In genomic region chr6:11366183-11366933, GRCh38 we compare ENCODE assay signal across 8 cellular contexts.
DNase-seq lines count a peak whose midpoint lies in the region; ATAC-seq and TF ChIP-seq lines count a peak whose summit lies in the region.

No MANE protein-coding gene starts in this region.

- H3K36me3 ChIP-seq in HUES48 (ENCODE audit: control insufficient read depth, insufficient read depth, low read length): no peaks in the 10 kb centered on the region
- no peaks in the 10 kb centered on the region for H3K36me3 ChIP-seq in ascending aorta

- intact Hi-C loops in ascending aorta (cut with DNase I): loop anchor here (2.0 to 5.0 kb wide), 3 partner anchors 68 to 126 kb away; no protein-coding TSS in a partner anchor

- H3K4me1 ChIP-seq in HUES48 (ENCODE audit: control insufficient read depth, insufficient read depth, low read length): peaks cover 12% of the 10 kb centered on the region
- peaks cover 4 to 16% of the 10 kb centered on the region in 2 donors for H3K4me1 ChIP-seq in ascending aorta

- H3K9me3 ChIP-seq in HUES48 (ENCODE audit: control insufficient read depth, insufficient read depth, low read length) (no peaks in the 10 kb centered on the region), ascending aorta (no peaks in the 10 kb centered on the region)

- no peaks in the 10 kb centered on the region for H3K27me3 ChIP-seq in HUES48 (ENCODE audit: control insufficient read depth, insufficient read depth, low read length)
- H3K27me3 ChIP-seq in ascending aorta: no peaks in the 10 kb centered on the region

- peak overlapping the region; percentile 7 for H3K27ac ChIP-seq in HUES48 (ENCODE audit: low read depth, low read length)
- H3K27ac ChIP-seq in ascending aorta: peak overlapping the region; percentile 78 to 87

- H3K4me3 ChIP-seq in GM12865 (ENCODE audit: low read depth, low read length): peak overlapping the region; percentile 25
- no peak overlapping the region for H3K4me3 ChIP-seq in HUES48 (ENCODE audit: low read depth, low read length)
- no peak overlapping the region for H3K4me3 ChIP-seq in ascending aorta

- H3K9ac ChIP-seq in HUES48 (ENCODE audit: low read depth, low read length): no peak overlapping the region

- peak; percentile 89 for DNase-seq in GM12865 (ENCODE audit: low read depth)
- DNase-seq in ascending aorta (ENCODE audit: low spot score in 2 of 2): no peak
- DNase-seq in stimulated activated CD4-positive, alpha-beta T cell treated with anti-CD3 and anti-CD28 coated beads, Interleukin-2, amount 100 ng/mL, for 4 hours (ENCODE audit: low read depth): peak; percentile 57
- DNase-seq in Ammon's horn (ENCODE audit: low spot score): no peak
- no peak for DNase-seq in NCI-H748 treated with DMSO at 0.1 percent for 48 hours (lab: John Stamatoyannopoulos, UW)
- no peak for DNase-seq in NCI-H146 (lab: John Stamatoyannopoulos, UW)

- TF ChIP-seq CTCF in GM12865 (IDR thresholded peaks at IDR 0.05; ENCODE audit: insufficient read depth, low read depth, low read length, missing control alignments) (no peak), ascending aorta (IDR thresholded peaks at IDR 0.05) (no peak)

- peak; percentile 74 for ATAC-seq in GM21381 (IDR thresholded peaks at IDR 0.05; ENCODE audit: unreplicated experiment)

Comparison
In these comparisons a context has a peak if more than half of its experiments do, and no peak if none do; other contexts are left out.
1. DNase-seq: peak in GM12865 (single experiment) and stimulated activated CD4-positive, alpha-beta T cell treated with anti-CD3 and anti-CD28 coated beads, Interleukin-2, amount 100 ng/mL, for 4 hours (single experiment); none in ascending aorta (0 of 2), Ammon's horn (single experiment), NCI-H748 treated with DMSO at 0.1 percent for 48 hours (single experiment) and NCI-H146 (single experiment).